In the genomic region with DNA sequence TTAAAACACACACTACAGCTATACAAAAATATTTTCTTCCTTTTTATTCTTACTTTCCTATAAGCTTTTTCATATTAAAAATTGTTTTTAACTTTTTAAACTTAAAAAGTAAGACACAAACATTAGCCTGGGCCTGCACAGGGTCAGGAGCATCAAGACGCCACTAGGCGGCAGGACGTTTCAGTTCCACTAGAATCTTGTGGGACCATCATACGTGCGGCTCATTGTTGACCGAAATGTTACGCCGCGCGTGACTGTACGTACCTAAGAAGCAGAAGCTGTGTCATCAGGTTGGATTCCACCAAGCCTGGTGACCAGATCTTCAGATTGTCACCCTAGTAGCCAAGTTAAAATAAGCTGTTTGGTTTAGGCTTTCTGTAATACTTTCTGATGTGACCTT, we compare ENCODE assay signal across 1 cellular context.
TF ChIP-seq lines count a peak whose summit lies in the region.

No MANE protein-coding gene starts in this region.

TF ChIP-seq in HepG2, 621 proteins besides CTCF, POLR2A, EP300 and RAD21 (continued from another document):
- TF ChIP-seq NAIF1 (CRISPR knock-in tag; IDR thresholded peaks at IDR 0.05; ENCODE audit: borderline replicate concordance) (no peak), ZSCAN29 (CRISPR knock-in tag; conservative IDR thresholded peaks at IDR 0.05) (no peak)
